ENCODE assay signal across 8 cellular contexts in genomic region chr4:4289930-4290850, GRCh38. TPM values are rescaled to one million over a fixed set of nuclear protein-coding genes. Genes with fewer than 3 reads are reported as not detected.
DNase-seq lines count a peak whose midpoint lies in the region; ATAC-seq and TF ChIP-seq lines count a peak whose summit lies in the region.

Gene LYAR (minus strand): TSS chr4:4290154. CDS start chr4:4283742, 6,412 bp downstream.
Gene ZBTB49 (plus strand): TSS chr4:4290251. CDS start chr4:4299946, 9,695 bp downstream.

- WGBS in IMR-90 (ENCODE audit: extremely low coverage in 2 of 2, insufficient read length in 1 of 2), 2 experiments: 0% methylated on average over 33 of the region's 78 CpGs; no CpG with 5 or more reads in 1 of the 2 experiments
- 0% methylated on average over 18 of the region's 78 CpGs for whole genome bisulfite sequencing in esophagus muscularis mucosa

- ATAC-seq in GM21528 (IDR thresholded peaks at IDR 0.05; ENCODE audit: low FRiP score, unreplicated experiment) (peak; percentile 92), IMR-90 (ENCODE audit: low read depth) (peak; percentile 95), PC-3 (peak; percentile 88)

- no peaks in the 10 kb centered on the region for H3F3A ChIP-seq in PC-3 (ENCODE audit: low read length, unreplicated experiment)

- H4K20me1 ChIP-seq in IMR-90 (ENCODE audit: insufficient read depth, low read length): peaks cover 16% of the 10 kb centered on the region; the same call in 1 of the 2 replicates
- H4K20me1 ChIP-seq in PC-3 (ENCODE audit: low read length): 0 out of 2 replicates have a peak, but pooled peaks cover 4% of the 10 kb centered on the region

- H2BK20ac ChIP-seq in IMR-90 (ENCODE audit: low read depth, low read length): no peak within 1 kb of the TSS

- H3K23ac ChIP-seq in IMR-90 (ENCODE audit: low read depth, low read length): peak within 1 kb of the TSS; percentile 75

- H2BK5ac ChIP-seq in IMR-90 (ENCODE audit: low read depth, low read length, poor library complexity, severe bottlenecking): peak within 1 kb of the TSS; percentile 17

- H4K8ac ChIP-seq in IMR-90 (ENCODE audit: low read depth in 2 of 2, low read length in 2 of 2): peak within 1 kb of the TSS; percentile 52 to 59; a peak in 3 of 4 replicates

- H3K9ac ChIP-seq in IMR-90 (ENCODE audit: low read depth, low read length) (peak within 1 kb of the TSS; percentile 85), PC-3 (ENCODE audit: low read length) (peak within 1 kb of the TSS; percentile 95)

- H3K9me2 ChIP-seq in PC-3 (replicated peaks; ENCODE audit: low read length): no peaks in the 10 kb centered on the region

- in situ Hi-C loops in IMR-90 (cut with MboI; ENCODE audit: low sequenced_read_pairs): no loop called here

- POLR2A ChIA-PET in IMR-90 (lab: Charles Lee; ENCODE audit: unreplicated experiment) (no interaction called here), PC-3 (lab: Charles Lee; ENCODE audit: unreplicated experiment) (interaction anchor here (0.6 kb wide), 1 partner anchor 8 kb away, joined by 3 read pairs; no protein-coding TSS in a partner anchor)

- H3K4me2 ChIP-seq in IMR-90 (ENCODE audit: low read depth, low read length) (peak within 1 kb of the TSS; percentile 93), PC-3 (ENCODE audit: low read length) (peak within 1 kb of the TSS; percentile 98)

- H2AFZ ChIP-seq in IMR-90 (replicated peaks; ENCODE audit: low read length, poor library complexity): peak within 1 kb of the TSS; percentile 99
- peak within 1 kb of the TSS; percentile 84 for H2AFZ ChIP-seq in PC-3 (ENCODE audit: low read length)

- DNase-seq in DMS53 (lab: John Stamatoyannopoulos, UW) (peak; percentile 98), IMR-90 (peak; percentile 84), PC-3 (peak; percentile 89), esophagus muscularis mucosa (ENCODE audit: extremely low spot score) (peak; percentile 98)
- DNase-seq in activated T-cell treated with anti-CD3 and anti-CD28 coated beads, Interleukin-2, amount 50 U/mL, for 48 hours: peak; percentile 98
- DNase-seq in stimulated activated CD8-positive, alpha-beta memory T cell treated with anti-CD3 and anti-CD28 coated beads, Interleukin-7, amount 100 ng/mL, for 1 hour (ENCODE audit: low read depth in 2 of 2): peak; percentile 96 to 97

- H3K79me1 ChIP-seq in IMR-90 (ENCODE audit: low read depth in 1 of 2, low read length in 2 of 2): peaks cover 53 to 75% of the 10 kb centered on the region in 2 experiments

- CTCF ChIA-PET in IMR-90 (lab: Yijun Ruan, JAX): interaction anchor here (0.7 kb wide), 1 partner anchor 30 kb away, joined by 3 read pairs; no protein-coding TSS in a partner anchor
- CTCF ChIA-PET in PC-3 (lab: Charles Lee): no interaction called here

- H3K9me3 ChIP-seq in IMR-90 (ENCODE audit: control insufficient read depth, insufficient read depth, low read length): no peaks in the 10 kb centered on the region
- no peaks in the 10 kb centered on the region for H3K9me3 ChIP-seq in PC-3 (ENCODE audit: low read length)
- no peaks in the 10 kb centered on the region for H3K9me3 ChIP-seq in esophagus muscularis mucosa
- no peaks in the 10 kb centered on the region for H3K9me3 ChIP-seq in muscle layer of duodenum (ENCODE audit: control insufficient read depth in 1 of 2, low read length in 2 of 2)

- no peak for TF ChIP-seq RAD21 in IMR-90 (IDR thresholded peaks at IDR 0.05; ENCODE audit: low read length)

- peak within 1 kb of the TSS; percentile 43 for H3K14ac ChIP-seq in IMR-90 (replicated peaks; ENCODE audit: low read depth, low read length)

- H2BK15ac ChIP-seq in IMR-90 (ENCODE audit: low read depth, low read length): no peak within 1 kb of the TSS

- no peak for TF ChIP-seq EP300 in esophagus muscularis mucosa (IDR thresholded peaks at IDR 0.05)

- dilution Hi-C loops in IMR-90 (cut with HindIII; ENCODE audit: low sequenced_read_pairs, unreplicated experiment): no loop called here

- BruUV-seq in IMR-90 (replicated peaks; lab: Mats Ljungman, UMichigan) (no TSS peak), PC-3 (replicated peaks; lab: Mats Ljungman, UMichigan) (no TSS peak)

- peak within 1 kb of the TSS; percentile 77 for H2AK9ac ChIP-seq in IMR-90 (replicated peaks; ENCODE audit: low read depth, low read length, poor library complexity)

- H4K91ac ChIP-seq in IMR-90 (ENCODE audit: insufficient read depth, low read depth, low read length): peak within 1 kb of the TSS; percentile 77

- TF ChIP-seq CTCF in IMR-90 (conservative IDR thresholded peaks at IDR 0.05; ENCODE audit: low read depth, low read length): no peak
- no peak for TF ChIP-seq CTCF in PC-3 (conservative IDR thresholded peaks at IDR 0.05; ENCODE audit: low read depth, low read length)
- TF ChIP-seq CTCF in esophagus muscularis mucosa (IDR thresholded peaks at IDR 0.05): no peak

- H3K4me1 ChIP-seq in IMR-90 (ENCODE audit: control insufficient read depth, insufficient read depth, low read length) (peaks cover 6% of the 10 kb centered on the region), PC-3 (ENCODE audit: insufficient read depth, low read length) (peaks cover 18% of the 10 kb centered on the region), esophagus muscularis mucosa (peaks cover 24 to 42% (median 27%) of the 10 kb centered on the region in 4 donors), muscle layer of duodenum (ENCODE audit: control insufficient read depth in 1 of 2, insufficient read depth in 2 of 2, low read length in 2 of 2) (peaks cover 18 to 25% of the 10 kb centered on the region in 2 donors)

- no peak within 1 kb of the TSS for H3K18ac ChIP-seq in IMR-90 (ENCODE audit: low read depth, low read length)

- peak within 1 kb of the TSS; percentile 55 for H3K4ac ChIP-seq in IMR-90 (ENCODE audit: low read depth, low read length)

- H3K27ac ChIP-seq in IMR-90 (ENCODE audit: insufficient read depth, low read length) (peak within 1 kb of the TSS; percentile 54), PC-3 (ENCODE audit: low read length) (peak within 1 kb of the TSS; percentile 17; the same call in 1 of the 2 replicates), esophagus muscularis mucosa (replicated peaks in 1 of 4) (peak within 1 kb of the TSS; percentile 77 to 94 (median 80)), muscle layer of duodenum (ENCODE audit: low read length) (peak within 1 kb of the TSS; percentile 70)

- H3K27me3 ChIP-seq in IMR-90 (ENCODE audit: control insufficient read depth, insufficient read depth, low read length) (no peaks in the 10 kb centered on the region), PC-3 (ENCODE audit: low read length) (no peaks in the 10 kb centered on the region), esophagus muscularis mucosa (no peaks in the 10 kb centered on the region), muscle layer of duodenum (ENCODE audit: low read depth, low read length) (no peaks in the 10 kb centered on the region)

- intact Hi-C loops in IMR-90 (cut with micrococcal nuclease): loop anchor here (5.0 kb wide), 1 partner anchor 42 kb away; no protein-coding TSS in a partner anchor
- intact Hi-C loops in PC-3 (cut with micrococcal nuclease): no loop called here
- intact Hi-C loops in esophagus muscularis mucosa (cut with DNase I): loop anchor here (5.0 kb wide), 1 partner anchor 38 kb away; no protein-coding TSS in a partner anchor

- H2BK120ac ChIP-seq in IMR-90 (ENCODE audit: low read depth, low read length): no peak within 1 kb of the TSS

- H4K5ac ChIP-seq in IMR-90 (ENCODE audit: low read depth, low read length): no peak within 1 kb of the TSS; the same call in 1 of the 2 replicates

- H3K4me3 ChIP-seq in IMR-90 (ENCODE audit: insufficient read depth, low read depth, low read length) (peak within 1 kb of the TSS; percentile 89), PC-3 (ENCODE audit: low read length) (peak within 1 kb of the TSS; percentile 88), esophagus muscularis mucosa (peak within 1 kb of the TSS; percentile 72 to 98 (median 83)), muscle layer of duodenum (ENCODE audit: low read depth in 1 of 2, low read length in 2 of 2) (peak within 1 kb of the TSS; percentile 87 to 99)

- TF ChIP-seq POLR2A in IMR-90 (IDR thresholded peaks at IDR 0.05; ENCODE audit: low read depth, low read length) (no peak), esophagus muscularis mucosa (IDR thresholded peaks at IDR 0.05; ENCODE audit: low read depth) (peak; percentile 25)

- peaks cover 2% of the 10 kb centered on the region; the same call in 1 of the 2 replicates for H3K36me3 ChIP-seq in IMR-90 (ENCODE audit: control insufficient read depth, insufficient read depth, low read length)
- H3K36me3 ChIP-seq in PC-3 (ENCODE audit: low read depth, low read length): peaks cover 11% of the 10 kb centered on the region; the same call in 1 of the 2 replicates
- H3K36me3 ChIP-seq in esophagus muscularis mucosa: peaks cover 0 to 20% (median 10%) of the 10 kb centered on the region in 4 donors
- peaks cover 4 to 10% of the 10 kb centered on the region in 2 donors for H3K36me3 ChIP-seq in muscle layer of duodenum (ENCODE audit: control insufficient read depth in 1 of 2, insufficient read depth in 2 of 2, low read length in 2 of 2)

- 0 out of 2 replicates have a peak within 1 kb of the TSS, but pooled peaks have one; percentile 23 for H2AK5ac ChIP-seq in IMR-90 (ENCODE audit: low read depth, low read length)

- peak within 1 kb of the TSS; percentile 57 for H3K56ac ChIP-seq in IMR-90 (ENCODE audit: extremely low read depth, insufficient read depth, low read length)

- H3K9me1 ChIP-seq in IMR-90 (ENCODE audit: insufficient read depth, low read length): peaks cover 12% of the 10 kb centered on the region; the same call in 1 of the 2 replicates

- H3K79me2 ChIP-seq in PC-3 (ENCODE audit: low read length): peaks cover 85% of the 10 kb centered on the region

TF ChIP-seq in IMR-90, 13 proteins besides CTCF, POLR2A, EP300 and RAD21 (continues in another document):
- peak; percentile 98 for TF ChIP-seq MXI1 (IDR thresholded peaks at IDR 0.05; ENCODE audit: borderline replicate concordance, low read depth, low read length)
- 0 out of 2 replicates have a peak, but pooled peaks have one; percentile 42 for TF ChIP-seq MAZ (IDR thresholded peaks at IDR 0.05; ENCODE audit: borderline replicate concordance, low read depth, low read length)

RNA-seq across cellular contexts. Expression of gene LYAR, which starts in this region (rescaled TPM):
- total RNA-seq in IMR-90 (2012; rRNA removed) (5.4 and 13.9 TPM in 2 replicates), PC-3 (2014; rRNA removed) (37.5 and 41.3 TPM in 2 replicates), esophagus muscularis mucosa (10 to 100 TPM; 12.2 to 18.4 (median 13.3) TPM)
- 7.2 and 8.2 TPM in 2 replicates for polyA plus RNA-seq in IMR-90 (2012; rRNA removed)
- polyA plus RNA-seq in IMR-90 (2012; cell fraction: cytosol; rRNA removed): 1.4 and 3.6 TPM in 2 replicates
- 0.60 and 3.7 TPM in 2 replicates for polyA plus RNA-seq in IMR-90 (2012; cell fraction: nucleus; rRNA removed; ENCODE audit: low replicate concordance)

RNA-seq across cellular contexts. Expression of gene ZBTB49, which starts in this region (rescaled TPM):
- total RNA-seq in IMR-90 (2012; rRNA removed): 4.2 and 4.8 TPM in 2 replicates
- polyA plus RNA-seq in IMR-90 (2012; rRNA removed): 3.2 TPM in 2 replicates
- 0.92 and 1.1 TPM in 2 replicates for polyA plus RNA-seq in IMR-90 (2012; cell fraction: cytosol; rRNA removed)
- polyA plus RNA-seq in IMR-90 (2012; cell fraction: nucleus; rRNA removed; ENCODE audit: low replicate concordance): 4.7 and 6.9 TPM in 2 replicates
- 1.1 and 3.2 TPM in 2 replicates for total RNA-seq in PC-3 (2014; rRNA removed)
- 1 to 10 TPM; 2.9 to 5.9 (median 3.4) TPM for total RNA-seq in esophagus muscularis mucosa

Comparison
In these comparisons a context has a peak if more than half of its experiments do, and no peak if none do; other contexts are left out.
1. Peak in every context shown above with its lines: DNase-seq, ATAC-seq, H3K4me3 ChIP-seq and H3K27ac ChIP-seq.
2. H3K27ac ChIP-seq: peak in every context shown above with its lines; median percentile 80 in esophagus muscularis mucosa; 70 in muscle layer of duodenum; 54 in IMR-90; 17 in PC-3.